2 cellular contexts compared by ENCODE assay signal in genomic region chr7:144144426-144144825, GRCh38.
TF ChIP-seq lines count a peak whose summit lies in the region.

No MANE protein-coding gene starts in this region.

TF ChIP-seq in liver, 16 proteins besides CTCF, POLR2A, EP300 and RAD21:
- TF ChIP-seq EGR1 (IDR thresholded peaks at IDR 0.05; ENCODE audit: low read depth in 2 of 2) (no peak), FOXA2 (IDR thresholded peaks at IDR 0.05) (no peak), HNF4G (IDR thresholded peaks at IDR 0.05) (peak; percentile 77), HNF4A (conservative IDR thresholded peaks at IDR 0.05) (peak; percentile 90 to 93), JUND (IDR thresholded peaks at IDR 0.05) (peak; percentile 67 to 68), ATF3 (IDR thresholded peaks at IDR 0.05) (no peak), SP1 (IDR thresholded peaks at IDR 0.05) (peak; percentile 64), FOXA1 (IDR thresholded peaks at IDR 0.05) (no peak), YY1 (IDR thresholded peaks at IDR 0.05) (peak; percentile 52), TAF1 (conservative IDR thresholded peaks at IDR 0.05) (no peak), NR2F2 (IDR thresholded peaks at IDR 0.05) (no peak), RXRA (IDR thresholded peaks at IDR 0.05) (peak; percentile 66 to 76), GABPA (IDR thresholded peaks at IDR 0.05 in 1 of 2, conservative IDR thresholded peaks at IDR 0.05 in 1 of 2) (no peak)
- TF ChIP-seq, protein P1, sequence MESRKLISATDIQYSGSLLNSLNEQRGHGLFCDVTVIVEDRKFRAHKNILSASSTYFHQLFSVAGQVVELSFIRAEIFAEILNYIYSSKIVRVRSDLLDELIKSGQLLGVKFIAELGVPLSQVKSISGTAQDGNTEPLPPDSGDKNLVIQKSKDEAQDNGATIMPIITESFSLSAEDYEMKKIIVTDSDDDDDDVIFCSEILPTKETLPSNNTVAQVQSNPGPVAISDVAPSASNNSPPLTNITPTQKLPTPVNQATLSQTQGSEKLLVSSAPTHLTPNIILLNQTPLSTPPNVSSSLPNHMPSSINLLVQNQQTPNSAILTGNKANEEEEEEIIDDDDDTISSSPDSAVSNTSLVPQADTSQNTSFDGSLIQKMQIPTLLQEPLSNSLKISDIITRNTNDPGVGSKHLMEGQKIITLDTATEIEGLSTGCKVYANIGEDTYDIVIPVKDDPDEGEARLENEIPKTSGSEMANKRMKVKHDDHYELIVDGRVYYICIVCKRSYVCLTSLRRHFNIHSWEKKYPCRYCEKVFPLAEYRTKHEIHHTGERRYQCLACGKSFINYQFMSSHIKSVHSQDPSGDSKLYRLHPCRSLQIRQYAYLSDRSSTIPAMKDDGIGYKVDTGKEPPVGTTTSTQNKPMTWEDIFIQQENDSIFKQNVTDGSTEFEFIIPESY (IDR thresholded peaks at IDR 0.05): peak; percentile 40
- TF ChIP-seq, protein P2, sequence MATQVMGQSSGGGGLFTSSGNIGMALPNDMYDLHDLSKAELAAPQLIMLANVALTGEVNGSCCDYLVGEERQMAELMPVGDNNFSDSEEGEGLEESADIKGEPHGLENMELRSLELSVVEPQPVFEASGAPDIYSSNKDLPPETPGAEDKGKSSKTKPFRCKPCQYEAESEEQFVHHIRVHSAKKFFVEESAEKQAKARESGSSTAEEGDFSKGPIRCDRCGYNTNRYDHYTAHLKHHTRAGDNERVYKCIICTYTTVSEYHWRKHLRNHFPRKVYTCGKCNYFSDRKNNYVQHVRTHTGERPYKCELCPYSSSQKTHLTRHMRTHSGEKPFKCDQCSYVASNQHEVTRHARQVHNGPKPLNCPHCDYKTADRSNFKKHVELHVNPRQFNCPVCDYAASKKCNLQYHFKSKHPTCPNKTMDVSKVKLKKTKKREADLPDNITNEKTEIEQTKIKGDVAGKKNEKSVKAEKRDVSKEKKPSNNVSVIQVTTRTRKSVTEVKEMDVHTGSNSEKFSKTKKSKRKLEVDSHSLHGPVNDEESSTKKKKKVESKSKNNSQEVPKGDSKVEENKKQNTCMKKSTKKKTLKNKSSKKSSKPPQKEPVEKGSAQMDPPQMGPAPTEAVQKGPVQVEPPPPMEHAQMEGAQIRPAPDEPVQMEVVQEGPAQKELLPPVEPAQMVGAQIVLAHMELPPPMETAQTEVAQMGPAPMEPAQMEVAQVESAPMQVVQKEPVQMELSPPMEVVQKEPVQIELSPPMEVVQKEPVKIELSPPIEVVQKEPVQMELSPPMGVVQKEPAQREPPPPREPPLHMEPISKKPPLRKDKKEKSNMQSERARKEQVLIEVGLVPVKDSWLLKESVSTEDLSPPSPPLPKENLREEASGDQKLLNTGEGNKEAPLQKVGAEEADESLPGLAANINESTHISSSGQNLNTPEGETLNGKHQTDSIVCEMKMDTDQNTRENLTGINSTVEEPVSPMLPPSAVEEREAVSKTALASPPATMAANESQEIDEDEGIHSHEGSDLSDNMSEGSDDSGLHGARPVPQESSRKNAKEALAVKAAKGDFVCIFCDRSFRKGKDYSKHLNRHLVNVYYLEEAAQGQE (IDR thresholded peaks at IDR 0.05): no peak
- TF ChIP-seq, protein P3, sequence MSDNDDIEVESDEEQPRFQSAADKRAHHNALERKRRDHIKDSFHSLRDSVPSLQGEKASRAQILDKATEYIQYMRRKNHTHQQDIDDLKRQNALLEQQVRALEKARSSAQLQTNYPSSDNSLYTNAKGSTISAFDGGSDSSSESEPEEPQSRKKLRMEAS (IDR thresholded peaks at IDR 0.05): peak; percentile 72
TF ChIP-seq in liver: peak in this region for 8.

TF ChIP-seq in HepG2, 621 proteins besides CTCF, POLR2A, EP300 and RAD21:
- TF ChIP-seq KDM5B (CRISPR knock-in tag; IDR thresholded peaks at IDR 0.05; ENCODE audit: borderline replicate concordance): no peak
- no peak for TF ChIP-seq SSRP1 (CRISPR knock-in tag; IDR thresholded peaks at IDR 0.05)
- TF ChIP-seq, protein P4, sequence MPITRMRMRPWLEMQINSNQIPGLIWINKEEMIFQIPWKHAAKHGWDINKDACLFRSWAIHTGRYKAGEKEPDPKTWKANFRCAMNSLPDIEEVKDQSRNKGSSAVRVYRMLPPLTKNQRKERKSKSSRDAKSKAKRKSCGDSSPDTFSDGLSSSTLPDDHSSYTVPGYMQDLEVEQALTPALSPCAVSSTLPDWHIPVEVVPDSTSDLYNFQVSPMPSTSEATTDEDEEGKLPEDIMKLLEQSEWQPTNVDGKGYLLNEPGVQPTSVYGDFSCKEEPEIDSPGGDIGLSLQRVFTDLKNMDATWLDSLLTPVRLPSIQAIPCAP (CRISPR knock-in tag; IDR thresholded peaks at IDR 0.05; ENCODE audit: low read depth): no peak
- no peak for TF ChIP-seq GATAD2A (CRISPR knock-in tag; IDR thresholded peaks at IDR 0.05)
- TF ChIP-seq HHEX (CRISPR knock-in tag; IDR thresholded peaks at IDR 0.05): no peak
- no peak for TF ChIP-seq SP4 (CRISPR knock-in tag; IDR thresholded peaks at IDR 0.05)
- no peak for TF ChIP-seq ZNF160 (CRISPR knock-in tag; IDR thresholded peaks at IDR 0.05)
- TF ChIP-seq ZNF558 (CRISPR knock-in tag; IDR thresholded peaks at IDR 0.05; ENCODE audit: borderline replicate concordance): no peak
- TF ChIP-seq ARID4A (CRISPR knock-in tag; IDR thresholded peaks at IDR 0.05; ENCODE audit: borderline replicate concordance): no peak
- TF ChIP-seq ZNF720 (CRISPR knock-in tag; IDR thresholded peaks at IDR 0.05): no peak
- TF ChIP-seq MTA3 (CRISPR knock-in tag; IDR thresholded peaks at IDR 0.05): no peak
- no peak for TF ChIP-seq EEA1 (CRISPR knock-in tag; IDR thresholded peaks at IDR 0.05; ENCODE audit: borderline replicate concordance)
- TF ChIP-seq CEBPB (IDR thresholded peaks at IDR 0.05; ENCODE audit: borderline replicate concordance, low read depth, low read length): no peak
- TF ChIP-seq, protein P5, sequence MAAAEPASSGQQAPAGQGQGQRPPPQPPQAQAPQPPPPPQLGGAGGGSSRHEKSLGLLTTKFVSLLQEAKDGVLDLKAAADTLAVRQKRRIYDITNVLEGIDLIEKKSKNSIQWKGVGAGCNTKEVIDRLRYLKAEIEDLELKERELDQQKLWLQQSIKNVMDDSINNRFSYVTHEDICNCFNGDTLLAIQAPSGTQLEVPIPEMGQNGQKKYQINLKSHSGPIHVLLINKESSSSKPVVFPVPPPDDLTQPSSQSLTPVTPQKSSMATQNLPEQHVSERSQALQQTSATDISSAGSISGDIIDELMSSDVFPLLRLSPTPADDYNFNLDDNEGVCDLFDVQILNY (CRISPR knock-in tag; conservative IDR thresholded peaks at IDR 0.05): no peak
TF ChIP-seq in HepG2: peak in this region for 0.
